Comparison of ENCODE assay signal across 6 cellular contexts in the genomic region with DNA sequence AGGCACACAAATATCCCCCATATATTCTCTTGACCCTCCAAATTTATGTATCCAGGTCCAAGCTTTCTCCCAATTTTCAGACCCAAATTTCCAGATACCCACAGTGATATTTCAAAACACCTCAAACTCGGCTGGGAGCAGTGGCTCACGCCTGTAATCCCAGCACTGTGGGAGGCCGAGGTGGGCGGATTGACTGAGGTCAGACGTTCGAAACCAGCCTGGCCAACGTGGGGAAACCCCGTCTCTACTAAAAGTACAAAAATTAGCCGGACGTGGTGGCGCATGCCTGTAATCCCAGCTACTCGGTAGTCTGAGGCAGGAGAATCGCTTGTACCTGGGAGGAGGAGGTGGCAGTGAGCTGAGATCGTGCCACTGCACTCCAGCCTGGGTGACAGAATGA.
DNase-seq lines count a peak whose midpoint lies in the region; ATAC-seq and TF ChIP-seq lines count a peak whose summit lies in the region.
"Not testable (repeated sequence)": the region's sequence is repeated elsewhere in the genome, so short reads cannot be mapped to it uniquely, and the experiment has no call there.

No MANE protein-coding gene starts in this region.

- not testable (repeated sequence) for H3K36me3 ChIP-seq in RWPE2 (ENCODE audit: low read depth); neutrophil

- H3K4me1 ChIP-seq in RWPE2 (ENCODE audit: insufficient read depth, poor library complexity, severe bottlenecking) = not testable (repeated sequence)
- peaks cover 29 to 30% of the 10 kb centered on the region in 2 experiments for H3K4me1 ChIP-seq in neutrophil (ENCODE audit: control insufficient read depth in 1 of 2, insufficient read depth in 1 of 2, low read depth in 1 of 2, low read length in 1 of 2)

- ATAC-seq in RWPE2 (ENCODE audit: low read depth) = not testable (repeated sequence)

- not testable (repeated sequence) for DNase-seq in RWPE2 (ENCODE audit: low spot score); epithelial cell of esophagus (ENCODE audit: low read depth)
- peak; percentile 77 to 78 for DNase-seq in activated T-cell treated with anti-CD3 and anti-CD28 coated beads, Interleukin-2, amount 50 U/mL, for 48 hours
- peak; percentile 40 to 55 for DNase-seq in stimulated activated CD8-positive, alpha-beta memory T cell treated with anti-CD3 and anti-CD28 coated beads, Interleukin-15, amount 100 ng/mL, for 48 hours (ENCODE audit: low read depth in 2 of 2)

- not testable (repeated sequence) for TF ChIP-seq CTCF in RWPE2 (IDR thresholded peaks at IDR 0.05; ENCODE audit: poor library complexity, severe bottlenecking); epithelial cell of esophagus (IDR thresholded peaks at IDR 0.05; ENCODE audit: insufficient read depth, low read depth, low read length, missing control alignments); neutrophil (IDR thresholded peaks at IDR 0.05)

- H3K27me3 ChIP-seq in RWPE2 (ENCODE audit: insufficient read depth, poor library complexity, severe bottlenecking); neutrophil: not testable (repeated sequence)

- not testable (repeated sequence) for H3K9me3 ChIP-seq in RWPE2 (ENCODE audit: severe bottlenecking); neutrophil

- peak overlapping the region; percentile 64; the same call in 1 of the 2 replicates for H3K4me3 ChIP-seq in GM08714 (ENCODE audit: low read length)
- H3K4me3 ChIP-seq in RWPE2 (ENCODE audit: severe bottlenecking) = peak overlapping the region; percentile 61
- peak overlapping the region; percentile 88 for H3K4me3 ChIP-seq in epithelial cell of esophagus (ENCODE audit: low read length)
- peak overlapping the region; percentile 87 to 92 for H3K4me3 ChIP-seq in neutrophil (ENCODE audit: low read depth in 1 of 2, low read length in 1 of 2)

- H3K27ac ChIP-seq in RWPE2 (ENCODE audit: poor library complexity, severe bottlenecking) = not testable (repeated sequence)
- peak overlapping the region; percentile 89 for H3K27ac ChIP-seq in neutrophil
